ENCODE assay signal across 8 cellular contexts in the genomic region with DNA sequence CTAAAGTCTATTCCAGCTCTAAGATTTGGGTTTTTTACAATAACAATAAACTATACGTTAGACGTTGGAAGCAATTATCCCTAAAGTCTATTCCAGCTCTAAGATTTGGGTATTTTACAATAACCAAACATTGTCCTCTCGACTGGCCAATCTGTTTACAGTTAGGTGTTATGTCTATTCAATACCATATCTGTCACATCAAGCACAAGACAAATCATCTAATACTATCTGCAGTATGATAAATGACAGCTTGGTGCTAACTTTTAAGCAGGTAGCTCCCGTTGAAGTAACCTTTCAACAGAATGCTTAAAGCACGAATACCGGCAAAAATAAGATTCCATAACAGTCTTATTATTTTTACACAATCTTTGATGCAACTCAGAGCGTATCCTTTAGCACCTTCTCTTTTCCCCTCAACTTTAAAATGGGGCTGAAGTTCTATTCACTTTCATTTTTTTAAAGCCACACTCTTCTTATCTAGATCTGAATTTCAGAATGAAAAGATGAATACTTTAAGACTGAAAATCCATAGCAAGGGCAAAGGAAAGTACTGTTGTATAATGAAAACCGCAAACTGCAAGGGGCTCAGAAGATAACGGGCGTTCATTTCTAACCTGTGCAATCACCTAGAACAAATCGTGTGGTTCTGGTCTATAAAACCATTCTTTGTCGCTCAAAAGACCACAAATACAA. TPM values are rescaled to one million over a fixed set of nuclear protein-coding genes. Genes with fewer than 3 reads are reported as not detected.
DNase-seq lines count a peak whose midpoint lies in the region; ATAC-seq and TF ChIP-seq lines count a peak whose summit lies in the region.

No MANE protein-coding gene starts in this region.

- DNase-seq in BE2C (no peak), body of pancreas (no peak), mesothelial cell of epicardium (ENCODE audit: low spot score in 2 of 2, unreplicated experiment in 2 of 2) (no peak), DMS114 treated with DMSO at 0.1 percent for 48 hours (lab: John Stamatoyannopoulos, UW; ENCODE audit: unreplicated experiment) (no peak), NCI-H226 (no peak), NCI-H1092 treated with DMSO at 0.1 percent for 48 hours (lab: John Stamatoyannopoulos, UW) (no peak), NCI-H446 treated with DMSO at 0.1 percent for 48 hours (lab: John Stamatoyannopoulos, UW) (no peak)

- intact Hi-C loops in body of pancreas (cut with DNase I): no loop called here

- H3K36me3 Mint-ChIP-seq in mesothelial cell of epicardium: no peaks in the 10 kb centered on the region

- peaks cover 28% of the 10 kb centered on the region for H3K4me1 Mint-ChIP-seq in mesothelial cell of epicardium

- no peaks in the 10 kb centered on the region for H3K4me1 ChIP-seq in BE2C
- peaks cover 28% of the 10 kb centered on the region for H3K4me1 ChIP-seq in body of pancreas

- H3K27ac Mint-ChIP-seq in mesothelial cell of epicardium: peak overlapping the region; percentile 99

- peaks cover 9% of the 10 kb centered on the region for H3K36me3 ChIP-seq in BE2C
- H3K36me3 ChIP-seq in body of pancreas (replicated peaks in 1 of 2; ENCODE audit: insufficient read depth in 1 of 2, low read depth in 2 of 2): no peaks in the 10 kb centered on the region

- peak overlapping the region; percentile 95 to 99 (median 96) for H3K27ac ChIP-seq in body of pancreas

- H3K27me3 Mint-ChIP-seq in mesothelial cell of epicardium (ENCODE audit: low read depth): no peaks in the 10 kb centered on the region

- H3K9me3 ChIP-seq in BE2C (no peaks in the 10 kb centered on the region), body of pancreas (no peaks in the 10 kb centered on the region)

- H3K4me3 ChIP-seq in BE2C (ENCODE audit: low read depth, low read length): peak overlapping the region; percentile 94
- H3K4me3 ChIP-seq in body of pancreas: peak overlapping the region; percentile 46 to 63

- no peaks in the 10 kb centered on the region for H3K9me3 Mint-ChIP-seq in mesothelial cell of epicardium

- H3K4me3 Mint-ChIP-seq in mesothelial cell of epicardium: peak overlapping the region; percentile 96

- WGBS in body of pancreas, 2 donors: 0 to 1% methylated on average over 12 of the region's 12 CpGs

- ATAC-seq in HG03565 (IDR thresholded peaks at IDR 0.05; ENCODE audit: unreplicated experiment) (peak; percentile 7), body of pancreas (no peak)

- TF ChIP-seq POLR2A in body of pancreas (IDR thresholded peaks at IDR 0.05): no peak

- TF ChIP-seq CTCF in BE2C (IDR thresholded peaks at IDR 0.05; ENCODE audit: low read depth, low read length) (no peak), body of pancreas (IDR thresholded peaks at IDR 0.05) (no peak), mesothelial cell of epicardium (IDR thresholded peaks at IDR 0.05; ENCODE audit: unreplicated experiment) (no peak)

- no peaks in the 10 kb centered on the region for H3K27me3 ChIP-seq in BE2C
- H3K27me3 ChIP-seq in body of pancreas: no peaks in the 10 kb centered on the region

RNA-seq across cellular contexts. Expression of a gene that starts 0.9 kb away (rescaled TPM):
- 155 TPM for polyA plus RNA-seq in BE2C (2012; ENCODE audit: insufficient read depth, insufficient read length, low read depth)
- total RNA-seq in body of pancreas: 10 to 100 TPM; 46.5 to 59.9 TPM
- total RNA-seq in mesothelial cell of epicardium: 150 to 156 TPM (median 156 TPM) in 3 replicates

RNA-seq across cellular contexts. Expression of a gene that starts 38.4 kb away (rescaled TPM):
- polyA plus RNA-seq in BE2C (2012; ENCODE audit: insufficient read depth, insufficient read length, low read depth): 16.2 TPM
- total RNA-seq in body of pancreas: 10 to 100 TPM; 10.5 to 10.9 TPM
- 33.2 to 33.7 TPM (median 33.5 TPM) in 3 replicates for total RNA-seq in mesothelial cell of epicardium

RNA-seq across cellular contexts. Expression of a gene that starts 50.5 kb away (rescaled TPM):
- polyA plus RNA-seq in BE2C (2012; ENCODE audit: insufficient read depth, insufficient read length, low read depth): 1,732 TPM
- total RNA-seq in body of pancreas (100 to 1,000 TPM; 352 to 366 TPM), mesothelial cell of epicardium (935 to 982 TPM (median 943 TPM) in 3 replicates)
